ENCODE assay signal across 8 cellular contexts in genomic region chr18:70781860-70782453, GRCh38.
DNase-seq lines count a peak whose midpoint lies in the region; ATAC-seq and TF ChIP-seq lines count a peak whose summit lies in the region.

No MANE protein-coding gene starts in this region.

- peak; percentile 87 for ATAC-seq in GM19372 (IDR thresholded peaks at IDR 0.05; ENCODE audit: low read depth, unreplicated experiment)
- peak; percentile 98 for ATAC-seq in HG03378 (IDR thresholded peaks at IDR 0.05; ENCODE audit: unreplicated experiment)

- no peak overlapping the region for H3K27ac ChIP-seq in CD8-positive, alpha-beta memory T cell (ENCODE audit: low read depth, low read length)
- no peak overlapping the region for H3K27ac ChIP-seq in effector memory CD4-positive, alpha-beta T cell (ENCODE audit: insufficient read depth, low read length, poor library complexity, severe bottlenecking)

- DNase-seq in CD8-positive, alpha-beta memory T cell, result peak in 4 of 5 donors; percentile 1 to 70 (median 37)
- DNase-seq in NCI-H69 (lab: John Stamatoyannopoulos, UW) (peak; percentile 88), nephron progenitor cell (peak; percentile 70), type B pancreatic cell (ENCODE audit: extremely low spot score, unreplicated experiment) (no peak)
- peak; percentile 3 to 69 for DNase-seq in activated CD4-positive, alpha-beta T cell treated with anti-CD3 and anti-CD28 coated beads, Interleukin-2, amount 50 U/mL, for 24 hours (ENCODE audit: low read depth in 1 of 2, low spot score in 1 of 2)
- peak in 2 of 3 donors; percentile 19 to 31 for DNase-seq in effector memory CD4-positive, alpha-beta T cell

- H3K27ac Mint-ChIP-seq in CD8-positive, alpha-beta memory T cell, result no peak overlapping the region
- no peak overlapping the region for H3K27ac Mint-ChIP-seq in nephron progenitor cell
- no peak overlapping the region for H3K27ac Mint-ChIP-seq in type B pancreatic cell

- H3K9me3 ChIP-seq in CD8-positive, alpha-beta memory T cell (ENCODE audit: low read length), result no peaks in the 10 kb centered on the region
- no peaks in the 10 kb centered on the region for H3K9me3 ChIP-seq in effector memory CD4-positive, alpha-beta T cell (ENCODE audit: control insufficient read depth, low read length)

- TF ChIP-seq CTCF in nephron progenitor cell (IDR thresholded peaks at IDR 0.05) (peak; percentile 71), type B pancreatic cell (conservative IDR thresholded peaks at IDR 0.05) (peak; percentile 85)

- peaks cover 0 to 6% (median 0%) of the 10 kb centered on the region in 3 donors for H3K4me1 Mint-ChIP-seq in CD8-positive, alpha-beta memory T cell
- peaks cover 5% of the 10 kb centered on the region for H3K4me1 Mint-ChIP-seq in nephron progenitor cell
- no peaks in the 10 kb centered on the region for H3K4me1 Mint-ChIP-seq in type B pancreatic cell (ENCODE audit: unreplicated experiment)

- no peaks in the 10 kb centered on the region for H3K27me3 ChIP-seq in CD8-positive, alpha-beta memory T cell (ENCODE audit: insufficient read depth, low read length, poor library complexity, severe bottlenecking)
- no peaks in the 10 kb centered on the region for H3K27me3 ChIP-seq in effector memory CD4-positive, alpha-beta T cell (replicated peaks; ENCODE audit: control insufficient read depth, insufficient read depth, low read length, poor library complexity, severe bottlenecking)

- H3K4me3 Mint-ChIP-seq in CD8-positive, alpha-beta memory T cell, result no peak overlapping the region
- H3K4me3 Mint-ChIP-seq in nephron progenitor cell, result no peak overlapping the region
- H3K4me3 Mint-ChIP-seq in type B pancreatic cell, result no peak overlapping the region

- H3K4me3 ChIP-seq in CD8-positive, alpha-beta memory T cell (ENCODE audit: low read length), result no peak overlapping the region
- no peak overlapping the region for H3K4me3 ChIP-seq in effector memory CD4-positive, alpha-beta T cell (ENCODE audit: insufficient read depth, low read depth, low read length, poor library complexity, severe bottlenecking)

- peaks cover 5% of the 10 kb centered on the region for H3K4me1 ChIP-seq in CD8-positive, alpha-beta memory T cell (ENCODE audit: insufficient read depth, low read length)
- H3K4me1 ChIP-seq in effector memory CD4-positive, alpha-beta T cell (ENCODE audit: control insufficient read depth, insufficient read depth, low read length, poor library complexity, severe bottlenecking), result no peaks in the 10 kb centered on the region

- H3K36me3 ChIP-seq in CD8-positive, alpha-beta memory T cell (ENCODE audit: insufficient read depth, low read length), result no peaks in the 10 kb centered on the region
- H3K36me3 ChIP-seq in effector memory CD4-positive, alpha-beta T cell (ENCODE audit: control insufficient read depth, insufficient read depth, low read length), result no peaks in the 10 kb centered on the region

- no peaks in the 10 kb centered on the region for H3K36me3 Mint-ChIP-seq in CD8-positive, alpha-beta memory T cell
- H3K36me3 Mint-ChIP-seq in nephron progenitor cell (ENCODE audit: low read depth) (no peaks in the 10 kb centered on the region), type B pancreatic cell (no peaks in the 10 kb centered on the region)

- CTCF ChIA-PET in CD8-positive, alpha-beta memory T cell (lab: Charles Lee), result no interaction called here

- H3K27me3 Mint-ChIP-seq in CD8-positive, alpha-beta memory T cell, result no peaks in the 10 kb centered on the region
- peaks cover 17% of the 10 kb centered on the region for H3K27me3 Mint-ChIP-seq in nephron progenitor cell (ENCODE audit: low read depth, poor library complexity)
- H3K27me3 Mint-ChIP-seq in type B pancreatic cell, result peaks cover 16% of the 10 kb centered on the region

- POLR2A ChIA-PET in CD8-positive, alpha-beta memory T cell (lab: Charles Lee), result no interaction called here

- peaks cover 0 to 8% (median 0%) of the 10 kb centered on the region in 5 donors for H3K9me3 Mint-ChIP-seq in CD8-positive, alpha-beta memory T cell
- H3K9me3 Mint-ChIP-seq in nephron progenitor cell, result peaks cover 4% of the 10 kb centered on the region
- no peaks in the 10 kb centered on the region for H3K9me3 Mint-ChIP-seq in type B pancreatic cell
